ENCODE assay signal across 1 cellular context in genomic region chr5:111309384-111309783, GRCh38.
TF ChIP-seq lines count a peak whose summit lies in the region.

No MANE protein-coding gene starts in this region.

TF ChIP-seq in H1, 55 proteins besides CTCF, POLR2A, EP300 and RAD21 (continued from another document):
- no peak for TF ChIP-seq CBX5 (IDR thresholded peaks at IDR 0.05; ENCODE audit: low read depth, low read length)
- no peak for TF ChIP-seq EZH2 (IDR thresholded peaks at IDR 0.05; ENCODE audit: low read depth, low read length, severe bottlenecking)
- TF ChIP-seq BACH1 (IDR thresholded peaks at IDR 0.05; ENCODE audit: low read length), result no peak
- TF ChIP-seq POU5F1 (IDR thresholded peaks at IDR 0.05; ENCODE audit: low read depth, low read length), result no peak
- no peak for TF ChIP-seq NANOG (IDR thresholded peaks at IDR 0.05; ENCODE audit: insufficient read depth, low read depth, low read length, poor library complexity, severe bottlenecking)
- no peak for TF ChIP-seq SUZ12 (IDR thresholded peaks at IDR 0.05; ENCODE audit: low read length)
- no peak for TF ChIP-seq JUND (IDR thresholded peaks at IDR 0.05; ENCODE audit: low read length)
